Comparison of ENCODE assay signal across 7 cellular contexts in the genomic region with DNA sequence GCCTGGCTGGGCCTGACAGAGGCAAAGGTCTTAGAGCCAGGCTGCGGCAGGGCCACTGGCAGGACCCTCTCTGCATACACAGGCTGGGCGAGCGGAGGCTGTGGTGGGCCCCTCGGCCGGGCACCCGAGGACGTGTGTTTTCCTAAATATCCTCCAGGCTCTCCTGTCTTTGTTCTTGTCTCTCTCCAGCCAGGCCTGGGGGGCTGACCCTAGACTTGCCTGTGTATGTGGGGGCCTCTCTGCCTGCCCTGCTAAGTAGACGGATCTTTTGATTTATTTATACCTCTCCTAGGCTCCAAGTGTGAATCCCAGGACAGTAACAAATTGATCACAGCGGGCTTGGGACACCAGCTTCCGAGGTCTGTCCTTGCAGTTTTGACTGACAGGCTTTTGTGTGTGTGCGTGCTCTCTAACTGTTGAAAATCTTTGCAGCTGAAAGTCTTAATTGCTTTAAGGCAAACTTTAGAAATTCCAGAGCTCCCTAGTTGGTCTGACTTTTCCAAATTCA. TPM values are rescaled to one million over a fixed set of nuclear protein-coding genes. Genes with fewer than 3 reads are reported as not detected.
DNase-seq lines count a peak whose midpoint lies in the region; ATAC-seq and TF ChIP-seq lines count a peak whose summit lies in the region.

No MANE protein-coding gene starts in this region.

- H3K9me3 ChIP-seq in right cardiac atrium (ENCODE audit: control insufficient read depth, low read length): no peaks in the 10 kb centered on the region
- no peaks in the 10 kb centered on the region for H3K9me3 ChIP-seq in skeletal muscle tissue (ENCODE audit: control insufficient read depth in 3 of 3, low read length in 3 of 3)

- TF ChIP-seq CTCF in HFFc6 (IDR thresholded peaks at IDR 0.05): no peak

- intact Hi-C loops in activated CD4-positive, alpha-beta memory T cell treated with anti-CD3 and anti-CD28 coated beads for 36 hours (cut with micrococcal nuclease): no loop called here
- intact Hi-C loops in right cardiac atrium (cut with DNase I): loop anchor here in 1 of 4 donors (5.0 kb wide), 1 partner anchor 37 kb away; no protein-coding TSS in a partner anchor

- peaks cover 26% of the 10 kb centered on the region for H3K36me3 Mint-ChIP-seq in HFFc6 (ENCODE audit: low read depth)
- H3K36me3 Mint-ChIP-seq in activated CD4-positive, alpha-beta memory T cell treated with anti-CD3 and anti-CD28 coated beads for 36 hours: peaks cover 2% of the 10 kb centered on the region

- H3K4me3 ChIP-seq in right cardiac atrium (ENCODE audit: low read length) (peak overlapping the region; percentile 95), skeletal muscle tissue (ENCODE audit: low read length in 3 of 3) (peak overlapping the region; percentile 83 to 88 (median 83))

- no peaks in the 10 kb centered on the region for H3K27me3 ChIP-seq in right cardiac atrium (ENCODE audit: control insufficient read depth, insufficient read depth)
- no peaks in the 10 kb centered on the region for H3K27me3 ChIP-seq in skeletal muscle tissue (ENCODE audit: control insufficient read depth in 3 of 3, insufficient read depth in 3 of 3, low read length in 3 of 3)

- DNase-seq in HFFc6 (no peak), right cardiac atrium (peak in 1 of 3 donors; percentile 73)
- DNase-seq in activated CD4-positive, alpha-beta memory T cell treated with anti-CD3 and anti-CD28 coated beads for 36 hours: no peak

- peak overlapping the region; percentile 94 for H3K4me3 Mint-ChIP-seq in HFFc6
- peak overlapping the region; percentile 92 for H3K4me3 Mint-ChIP-seq in activated CD4-positive, alpha-beta memory T cell treated with anti-CD3 and anti-CD28 coated beads for 36 hours

- CTCF ChIA-PET in activated CD4-positive, alpha-beta memory T cell treated with anti-CD3 and anti-CD28 coated beads for 36 hours (lab: Charles Lee): interaction anchor here (1.2 to 1.3 kb wide), 2 partner anchors 34 to 132 kb away, joined by 3 to 6 read pairs; no protein-coding TSS in a partner anchor

- H3K27ac Mint-ChIP-seq in HFFc6: peak overlapping the region; percentile 97
- H3K27ac Mint-ChIP-seq in activated CD4-positive, alpha-beta memory T cell treated with anti-CD3 and anti-CD28 coated beads for 36 hours: peak overlapping the region; percentile 81

- H3K27ac ChIP-seq in right cardiac atrium (ENCODE audit: low read length) (peak overlapping the region; percentile 92), skeletal muscle tissue (ENCODE audit: low read depth, low read length) (peak overlapping the region; percentile 86)

- peaks cover 72% of the 10 kb centered on the region for H3K4me1 Mint-ChIP-seq in HFFc6 (ENCODE audit: low read depth)
- H3K4me1 Mint-ChIP-seq in activated CD4-positive, alpha-beta memory T cell treated with anti-CD3 and anti-CD28 coated beads for 36 hours (ENCODE audit: low read depth): peaks cover 67% of the 10 kb centered on the region

- POLR2A ChIA-PET in activated CD4-positive, alpha-beta memory T cell treated with anti-CD3 and anti-CD28 coated beads for 36 hours (lab: Charles Lee): no interaction called here

- peaks cover 23% of the 10 kb centered on the region for H3K4me1 ChIP-seq in right cardiac atrium (ENCODE audit: control insufficient read depth, insufficient read depth, low read length)
- peaks cover 24 to 44% (median 30%) of the 10 kb centered on the region in 3 donors for H3K4me1 ChIP-seq in skeletal muscle tissue (ENCODE audit: control insufficient read depth in 3 of 3, insufficient read depth in 3 of 3, low read length in 3 of 3)

- ATAC-seq in right cardiac atrium: peak; percentile 30 to 44
- ATAC-seq in GM19397 (IDR thresholded peaks at IDR 0.05; ENCODE audit: unreplicated experiment): no peak
- no peak for ATAC-seq in HG02623 (IDR thresholded peaks at IDR 0.05; ENCODE audit: unreplicated experiment)
- no peak for ATAC-seq in HG03196 (IDR thresholded peaks at IDR 0.05; ENCODE audit: unreplicated experiment)

- WGBS in right cardiac atrium: 9% methylated on average over 11 of the region's 11 CpGs

- H3K9me3 Mint-ChIP-seq in HFFc6: no peaks in the 10 kb centered on the region
- H3K9me3 Mint-ChIP-seq in activated CD4-positive, alpha-beta memory T cell treated with anti-CD3 and anti-CD28 coated beads for 36 hours: no peaks in the 10 kb centered on the region

- peak overlapping the region; percentile 74 to 87 (median 84) for H3K9ac ChIP-seq in skeletal muscle tissue (ENCODE audit: low read depth in 1 of 3, low read length in 3 of 3)

- H3K36me3 ChIP-seq in skeletal muscle tissue (ENCODE audit: control insufficient read depth in 3 of 3, insufficient read depth in 3 of 3, low read length in 3 of 3): no peaks in the 10 kb centered on the region

- peaks cover 5% of the 10 kb centered on the region for H3K27me3 Mint-ChIP-seq in HFFc6 (ENCODE audit: insufficient read depth)
- peaks cover 15% of the 10 kb centered on the region for H3K27me3 Mint-ChIP-seq in activated CD4-positive, alpha-beta memory T cell treated with anti-CD3 and anti-CD28 coated beads for 36 hours

RNA-seq across cellular contexts. Expression of gene NEK6, which starts 1.1 kb away (rescaled TPM):
- 10 to 100 TPM; 66.5 to 81.1 (median 71.4) TPM for total RNA-seq in HFFc6 (2021; fragmentation: NEBNext Ultra II Directional; extraction: Animal tissue kit (Norgen Biotek cat#: 25700))
- total RNA-seq in activated CD4-positive, alpha-beta memory T cell treated with anti-CD3 and anti-CD28 coated beads for 36 hours: 10 to 100 TPM; 16.1 to 18.8 TPM
- total RNA-seq in right cardiac atrium: 10 to 100 TPM; 12.0 to 19.2 (median 15.6) TPM
- 4.7 TPM for polyA plus RNA-seq in right cardiac atrium
- 15.7 TPM for total RNA-seq in skeletal muscle tissue

Comparison
In these comparisons a context has a peak if more than half of its experiments do, and no peak if none do; other contexts are left out.
1. ATAC-seq: peak in right cardiac atrium (2 of 2); none in GM19397 (single experiment), HG02623 (single experiment) and HG03196 (single experiment).